ENCODE assay signal across 27 cellular contexts in genomic region chr1:93488222-93488621, GRCh38.
"Had no signal": no experiment of that assay in that cellular context is flagged by ENCODE, and none has a peak within 500 bp of the region (broad histone marks: within the 10 kb centered on the region; RNA-seq: fewer than 3 reads in every experiment).

No MANE protein-coding gene starts in this region.

- H3K27me3 ChIP-seq: right atrium auricular region, sigmoid colon, testis, tibial nerve, vagina had no signal

- H3K27me3 Mint-ChIP-seq: memory B cell; naive B cell; stimulated activated memory B cell treated with anti-CD40 and anti-IgM and Interleukin-4, amounts not matched to agents 10 μg/mL and 1 μg/mL and 100 μg/mL, for 72 hours had no signal

- H3K27ac Mint-ChIP-seq: effector memory CD8-positive, alpha-beta T cell; immature natural killer cell; memory B cell; mesothelial cell of epicardium; natural killer cell treated with Interleukin-12 subunit alpha and Interleukin-12 subunit beta and Interleukin-15 and Interleukin-18, amount 100 ng/mL, for 72 hours; stimulated activated memory B cell treated with anti-CD40 and anti-IgM and Interleukin-4, amounts not matched to agents 10 μg/mL and 1 μg/mL and 100 μg/mL, for 72 hours had no signal

- H3K4me1 Mint-ChIP-seq: immature natural killer cell had no signal

- FAIRE-seq: endometrium, frontal cortex had no signal

- DNase-seq: cortex of kidney; effector memory CD8-positive, alpha-beta T cell; hypothalamus; immature natural killer cell; islet precursor cell; kidney glomerular epithelial cell; left colon; left ventricle myocardium superior; mucosa of descending colon; naive B cell; nucleus accumbens; sigmoid colon; stimulated activated CD4-positive, alpha-beta T cell treated with anti-CD3 and anti-CD28 coated beads, Interleukin-4, amount 100 ng/mL, for 4 hours; stimulated activated naive CD8-positive, alpha-beta T cell treated with anti-CD3 and anti-CD28 coated beads, Interleukin-15, Interleukin-2, amounts not matched to agents 100 U/mL and 50 U/mL, for 24 hours; substantia nigra; testis had no signal

- H3K4me3 ChIP-seq: lung, mucosa of descending colon, prostate gland, right atrium auricular region, sigmoid colon, testis, tibial nerve, vagina had no signal

- ATAC-seq: effector memory CD8-positive, alpha-beta T cell; left colon; left ventricle myocardium superior; mucosa of descending colon; natural killer cell treated with Interleukin-12 subunit alpha and Interleukin-12 subunit beta and Interleukin-15 and Interleukin-18, amount 100 ng/mL, for 72 hours; stimulated activated memory B cell treated with anti-CD40 and anti-IgM and Interleukin-4, amounts not matched to agents 10 μg/mL and 1 μg/mL and 100 μg/mL, for 72 hours; stimulated activated naive CD8-positive, alpha-beta T cell treated with anti-CD3 and anti-CD28 coated beads, Interleukin-15, Interleukin-2, amounts not matched to agents 100 U/mL and 50 U/mL, for 24 hours had no signal

- H3K9me3 Mint-ChIP-seq: effector memory CD8-positive, alpha-beta T cell; immature natural killer cell; memory B cell; mesothelial cell of epicardium; naive B cell; natural killer cell treated with Interleukin-12 subunit alpha and Interleukin-12 subunit beta and Interleukin-15 and Interleukin-18, amount 100 ng/mL, for 72 hours; stimulated activated memory B cell treated with anti-CD40 and anti-IgM and Interleukin-4, amounts not matched to agents 10 μg/mL and 1 μg/mL and 100 μg/mL, for 72 hours had no signal

- H3K27ac ChIP-seq: prostate gland, right atrium auricular region, sigmoid colon, testis, tibial nerve, vagina had no signal

- H3K9me3 ChIP-seq: mucosa of descending colon, prostate gland, right atrium auricular region, sigmoid colon, testis, tibial nerve, vagina had no signal

- H3K36me3 ChIP-seq: prostate gland, right atrium auricular region, sigmoid colon, tibial nerve, vagina had no signal

- H3K4me3 Mint-ChIP-seq: effector memory CD8-positive, alpha-beta T cell; immature natural killer cell; memory B cell; mesothelial cell of epicardium; natural killer cell treated with Interleukin-12 subunit alpha and Interleukin-12 subunit beta and Interleukin-15 and Interleukin-18, amount 100 ng/mL, for 72 hours; stimulated activated memory B cell treated with anti-CD40 and anti-IgM and Interleukin-4, amounts not matched to agents 10 μg/mL and 1 μg/mL and 100 μg/mL, for 72 hours had no signal

- H3K36me3 Mint-ChIP-seq: immature natural killer cell; memory B cell; mesothelial cell of epicardium; naive B cell; natural killer cell treated with Interleukin-12 subunit alpha and Interleukin-12 subunit beta and Interleukin-15 and Interleukin-18, amount 100 ng/mL, for 72 hours had no signal

- H3K4me1 ChIP-seq: prostate gland, sigmoid colon, testis had no signal
